ENCODE assay signal across 1 cellular context in genomic region chr16:77657016-77657415, GRCh38.
TF ChIP-seq lines count a peak whose summit lies in the region.

No MANE protein-coding gene starts in this region.

TF ChIP-seq in K562, 482 proteins besides CTCF, POLR2A, EP300 and RAD21 (continued from another document):
- TF ChIP-seq MITF (IDR thresholded peaks at IDR 0.05) = no peak
- TF ChIP-seq, protein P1, sequence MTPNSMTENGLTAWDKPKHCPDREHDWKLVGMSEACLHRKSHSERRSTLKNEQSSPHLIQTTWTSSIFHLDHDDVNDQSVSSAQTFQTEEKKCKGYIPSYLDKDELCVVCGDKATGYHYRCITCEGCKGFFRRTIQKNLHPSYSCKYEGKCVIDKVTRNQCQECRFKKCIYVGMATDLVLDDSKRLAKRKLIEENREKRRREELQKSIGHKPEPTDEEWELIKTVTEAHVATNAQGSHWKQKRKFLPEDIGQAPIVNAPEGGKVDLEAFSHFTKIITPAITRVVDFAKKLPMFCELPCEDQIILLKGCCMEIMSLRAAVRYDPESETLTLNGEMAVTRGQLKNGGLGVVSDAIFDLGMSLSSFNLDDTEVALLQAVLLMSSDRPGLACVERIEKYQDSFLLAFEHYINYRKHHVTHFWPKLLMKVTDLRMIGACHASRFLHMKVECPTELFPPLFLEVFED (CRISPR knock-in tag; conservative IDR thresholded peaks at IDR 0.05) = no peak
- TF ChIP-seq SREBF1 (IDR thresholded peaks at IDR 0.05; ENCODE audit: borderline replicate concordance, low read depth, low read length) = 0 out of 2 replicates have a peak, but pooled peaks have one; percentile 33
- TF ChIP-seq CEBPG (CRISPR knock-in tag; IDR thresholded peaks at IDR 0.05) = no peak
- TF ChIP-seq CEBPG (tag; conservative IDR thresholded peaks at IDR 0.05 in 1 of 2, IDR thresholded peaks at IDR 0.05 in 1 of 2) = peak; percentile 77 to 83
- no peak for TF ChIP-seq KLF16 (IDR thresholded peaks at IDR 0.05)
- TF ChIP-seq TRIM24 (IDR thresholded peaks at IDR 0.05) = peak in 1 of 2 experiments; percentile 33; a peak in 1 of 4 replicates
- TF ChIP-seq NCOR1 (IDR thresholded peaks at IDR 0.05) = no peak
- no peak for TF ChIP-seq ADNP (tag; IDR thresholded peaks at IDR 0.05)
- peak; percentile 88 for TF ChIP-seq RAD51 (IDR thresholded peaks at IDR 0.05; ENCODE audit: borderline replicate concordance, low read depth)
- TF ChIP-seq RBM25 (IDR thresholded peaks at IDR 0.05; ENCODE audit: low read depth, low read length, severe bottlenecking) = peak; percentile 38
- peak; percentile 99 for TF ChIP-seq MAFF (IDR thresholded peaks at IDR 0.05; ENCODE audit: low read length)
- 0 out of 2 replicates have a peak, but pooled peaks have one; percentile 17 for TF ChIP-seq L3MBTL2 (IDR thresholded peaks at IDR 0.05)
- no peak for TF ChIP-seq POLR2G (IDR thresholded peaks at IDR 0.05; ENCODE audit: low read depth, low read length)
- no peak for TF ChIP-seq TAF15 (IDR thresholded peaks at IDR 0.05; ENCODE audit: low read depth, low read length)
- TF ChIP-seq ZFP30 (CRISPR knock-in tag; IDR thresholded peaks at IDR 0.05; ENCODE audit: borderline replicate concordance) = no peak
- no peak for TF ChIP-seq ELF2 (CRISPR knock-in tag; IDR thresholded peaks at IDR 0.05)
- TF ChIP-seq PML (IDR thresholded peaks at IDR 0.05; ENCODE audit: low read length) = no peak
- TF ChIP-seq, protein P2, sequence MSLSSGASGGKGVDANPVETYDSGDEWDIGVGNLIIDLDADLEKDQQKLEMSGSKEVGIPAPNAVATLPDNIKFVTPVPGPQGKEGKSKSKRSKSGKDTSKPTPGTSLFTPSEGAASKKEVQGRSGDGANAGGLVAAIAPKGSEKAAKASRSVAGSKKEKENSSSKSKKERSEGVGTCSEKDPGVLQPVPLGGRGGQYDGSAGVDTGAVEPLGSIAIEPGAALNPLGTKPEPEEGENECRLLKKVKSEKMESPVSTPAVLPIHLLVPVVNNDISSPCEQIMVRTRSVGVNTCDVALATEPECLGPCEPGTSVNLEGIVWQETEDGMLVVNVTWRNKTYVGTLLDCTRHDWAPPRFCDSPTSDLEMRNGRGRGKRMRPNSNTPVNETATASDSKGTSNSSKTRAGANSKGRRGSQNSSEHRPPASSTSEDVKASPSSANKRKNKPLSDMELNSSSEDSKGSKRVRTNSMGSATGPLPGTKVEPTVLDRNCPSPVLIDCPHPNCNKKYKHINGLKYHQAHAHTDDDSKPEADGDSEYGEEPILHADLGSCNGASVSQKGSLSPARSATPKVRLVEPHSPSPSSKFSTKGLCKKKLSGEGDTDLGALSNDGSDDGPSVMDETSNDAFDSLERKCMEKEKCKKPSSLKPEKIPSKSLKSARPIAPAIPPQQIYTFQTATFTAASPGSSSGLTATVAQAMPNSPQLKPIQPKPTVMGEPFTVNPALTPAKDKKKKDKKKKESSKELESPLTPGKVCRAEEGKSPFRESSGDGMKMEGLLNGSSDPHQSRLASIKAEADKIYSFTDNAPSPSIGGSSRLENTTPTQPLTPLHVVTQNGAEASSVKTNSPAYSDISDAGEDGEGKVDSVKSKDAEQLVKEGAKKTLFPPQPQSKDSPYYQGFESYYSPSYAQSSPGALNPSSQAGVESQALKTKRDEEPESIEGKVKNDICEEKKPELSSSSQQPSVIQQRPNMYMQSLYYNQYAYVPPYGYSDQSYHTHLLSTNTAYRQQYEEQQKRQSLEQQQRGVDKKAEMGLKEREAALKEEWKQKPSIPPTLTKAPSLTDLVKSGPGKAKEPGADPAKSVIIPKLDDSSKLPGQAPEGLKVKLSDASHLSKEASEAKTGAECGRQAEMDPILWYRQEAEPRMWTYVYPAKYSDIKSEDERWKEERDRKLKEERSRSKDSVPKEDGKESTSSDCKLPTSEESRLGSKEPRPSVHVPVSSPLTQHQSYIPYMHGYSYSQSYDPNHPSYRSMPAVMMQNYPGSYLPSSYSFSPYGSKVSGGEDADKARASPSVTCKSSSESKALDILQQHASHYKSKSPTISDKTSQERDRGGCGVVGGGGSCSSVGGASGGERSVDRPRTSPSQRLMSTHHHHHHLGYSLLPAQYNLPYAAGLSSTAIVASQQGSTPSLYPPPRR (CRISPR knock-in tag; IDR thresholded peaks at IDR 0.05; ENCODE audit: borderline replicate concordance) = no peak
- no peak for TF ChIP-seq ZBTB34 (CRISPR knock-in tag; IDR thresholded peaks at IDR 0.05)
- no peak for TF ChIP-seq KDM4B (IDR thresholded peaks at IDR 0.05; ENCODE audit: borderline replicate concordance in 2 of 2, low read depth in 1 of 2)
- TF ChIP-seq, protein P3, sequence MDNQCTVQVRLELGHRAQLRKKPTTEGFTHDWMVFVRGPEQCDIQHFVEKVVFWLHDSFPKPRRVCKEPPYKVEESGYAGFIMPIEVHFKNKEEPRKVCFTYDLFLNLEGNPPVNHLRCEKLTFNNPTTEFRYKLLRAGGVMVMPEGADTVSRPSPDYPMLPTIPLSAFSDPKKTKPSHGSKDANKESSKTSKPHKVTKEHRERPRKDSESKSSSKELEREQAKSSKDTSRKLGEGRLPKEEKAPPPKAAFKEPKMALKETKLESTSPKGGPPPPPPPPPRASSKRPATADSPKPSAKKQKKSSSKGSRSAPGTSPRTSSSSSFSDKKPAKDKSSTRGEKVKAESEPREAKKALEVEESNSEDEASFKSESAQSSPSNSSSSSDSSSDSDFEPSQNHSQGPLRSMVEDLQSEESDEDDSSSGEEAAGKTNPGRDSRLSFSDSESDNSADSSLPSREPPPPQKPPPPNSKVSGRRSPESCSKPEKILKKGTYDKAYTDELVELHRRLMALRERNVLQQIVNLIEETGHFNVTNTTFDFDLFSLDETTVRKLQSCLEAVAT (IDR thresholded peaks at IDR 0.05) = no peak
- TF ChIP-seq SRSF3 (IDR thresholded peaks at IDR 0.05; ENCODE audit: insufficient read depth, low read length) = no peak
- TF ChIP-seq CTBP1 (IDR thresholded peaks at IDR 0.05; ENCODE audit: borderline replicate concordance) = no peak
- no peak for TF ChIP-seq SP2 (IDR thresholded peaks at IDR 0.05; ENCODE audit: extremely low read depth, low read depth, low read length, poor library complexity, severe bottlenecking)
- no peak for TF ChIP-seq NCOA4 (IDR thresholded peaks at IDR 0.05; ENCODE audit: partially characterized antibody)
- no peak for TF ChIP-seq ZNF395 (CRISPR knock-in tag; IDR thresholded peaks at IDR 0.05)
- no peak for TF ChIP-seq TEAD2 (tag; IDR thresholded peaks at IDR 0.05)
- no peak for TF ChIP-seq ARID2 (IDR thresholded peaks at IDR 0.05)
- TF ChIP-seq, protein P4, sequence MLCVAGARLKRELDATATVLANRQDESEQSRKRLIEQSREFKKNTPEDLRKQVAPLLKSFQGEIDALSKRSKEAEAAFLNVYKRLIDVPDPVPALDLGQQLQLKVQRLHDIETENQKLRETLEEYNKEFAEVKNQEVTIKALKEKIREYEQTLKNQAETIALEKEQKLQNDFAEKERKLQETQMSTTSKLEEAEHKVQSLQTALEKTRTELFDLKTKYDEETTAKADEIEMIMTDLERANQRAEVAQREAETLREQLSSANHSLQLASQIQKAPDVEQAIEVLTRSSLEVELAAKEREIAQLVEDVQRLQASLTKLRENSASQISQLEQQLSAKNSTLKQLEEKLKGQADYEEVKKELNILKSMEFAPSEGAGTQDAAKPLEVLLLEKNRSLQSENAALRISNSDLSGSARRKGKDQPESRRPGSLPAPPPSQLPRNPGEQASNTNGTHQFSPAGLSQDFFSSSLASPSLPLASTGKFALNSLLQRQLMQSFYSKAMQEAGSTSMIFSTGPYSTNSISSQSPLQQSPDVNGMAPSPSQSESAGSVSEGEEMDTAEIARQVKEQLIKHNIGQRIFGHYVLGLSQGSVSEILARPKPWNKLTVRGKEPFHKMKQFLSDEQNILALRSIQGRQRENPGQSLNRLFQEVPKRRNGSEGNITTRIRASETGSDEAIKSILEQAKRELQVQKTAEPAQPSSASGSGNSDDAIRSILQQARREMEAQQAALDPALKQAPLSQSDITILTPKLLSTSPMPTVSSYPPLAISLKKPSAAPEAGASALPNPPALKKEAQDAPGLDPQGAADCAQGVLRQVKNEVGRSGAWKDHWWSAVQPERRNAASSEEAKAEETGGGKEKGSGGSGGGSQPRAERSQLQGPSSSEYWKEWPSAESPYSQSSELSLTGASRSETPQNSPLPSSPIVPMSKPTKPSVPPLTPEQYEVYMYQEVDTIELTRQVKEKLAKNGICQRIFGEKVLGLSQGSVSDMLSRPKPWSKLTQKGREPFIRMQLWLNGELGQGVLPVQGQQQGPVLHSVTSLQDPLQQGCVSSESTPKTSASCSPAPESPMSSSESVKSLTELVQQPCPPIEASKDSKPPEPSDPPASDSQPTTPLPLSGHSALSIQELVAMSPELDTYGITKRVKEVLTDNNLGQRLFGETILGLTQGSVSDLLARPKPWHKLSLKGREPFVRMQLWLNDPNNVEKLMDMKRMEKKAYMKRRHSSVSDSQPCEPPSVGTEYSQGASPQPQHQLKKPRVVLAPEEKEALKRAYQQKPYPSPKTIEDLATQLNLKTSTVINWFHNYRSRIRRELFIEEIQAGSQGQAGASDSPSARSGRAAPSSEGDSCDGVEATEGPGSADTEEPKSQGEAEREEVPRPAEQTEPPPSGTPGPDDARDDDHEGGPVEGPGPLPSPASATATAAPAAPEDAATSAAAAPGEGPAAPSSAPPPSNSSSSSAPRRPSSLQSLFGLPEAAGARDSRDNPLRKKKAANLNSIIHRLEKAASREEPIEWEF (CRISPR knock-in tag; IDR thresholded peaks at IDR 0.05) = no peak
- TF ChIP-seq ZNF121 (CRISPR knock-in tag; conservative IDR thresholded peaks at IDR 0.05) = no peak
- TF ChIP-seq NEUROD1 (IDR thresholded peaks at IDR 0.05; ENCODE audit: borderline replicate concordance, low read depth, low read length, partially characterized antibody) = no peak
- TF ChIP-seq NFYB (IDR thresholded peaks at IDR 0.05; ENCODE audit: extremely low read depth, insufficient read length) = peak; percentile 91
